In genomic region chr7:155543011-155543881, GRCh38 we compare ENCODE assay signal across 2 cellular contexts.
TF ChIP-seq lines count a peak whose summit lies in the region.

No MANE protein-coding gene starts in this region.

TF ChIP-seq in IMR-90, 13 proteins besides CTCF, POLR2A, EP300 and RAD21:
- TF ChIP-seq FOS (IDR thresholded peaks at IDR 0.05; ENCODE audit: low read depth, low read length) (no peak), CEBPB (IDR thresholded peaks at IDR 0.05; ENCODE audit: low read depth, low read length) (no peak), RCOR1 (IDR thresholded peaks at IDR 0.05; ENCODE audit: insufficient replicate concordance, low read length) (no peak), BHLHE40 (IDR thresholded peaks at IDR 0.05; ENCODE audit: low read depth, low read length) (no peak), SMC3 (IDR thresholded peaks at IDR 0.05; ENCODE audit: low read depth, low read length) (no peak), USF2 (IDR thresholded peaks at IDR 0.05; ENCODE audit: low read depth, low read length) (no peak), MAZ (IDR thresholded peaks at IDR 0.05; ENCODE audit: borderline replicate concordance, low read depth, low read length) (no peak), CHD1 (IDR thresholded peaks at IDR 0.05; ENCODE audit: low read depth, low read length) (no peak), MXI1 (IDR thresholded peaks at IDR 0.05; ENCODE audit: borderline replicate concordance, low read depth, low read length) (no peak), MAFK (IDR thresholded peaks at IDR 0.05; ENCODE audit: low read depth, low read length) (no peak), NFE2L2 (IDR thresholded peaks at IDR 0.05; ENCODE audit: low read depth, low read length) (no peak), RFX5 (IDR thresholded peaks at IDR 0.05; ENCODE audit: low read depth, low read length) (no peak)
- TF ChIP-seq, protein P1, sequence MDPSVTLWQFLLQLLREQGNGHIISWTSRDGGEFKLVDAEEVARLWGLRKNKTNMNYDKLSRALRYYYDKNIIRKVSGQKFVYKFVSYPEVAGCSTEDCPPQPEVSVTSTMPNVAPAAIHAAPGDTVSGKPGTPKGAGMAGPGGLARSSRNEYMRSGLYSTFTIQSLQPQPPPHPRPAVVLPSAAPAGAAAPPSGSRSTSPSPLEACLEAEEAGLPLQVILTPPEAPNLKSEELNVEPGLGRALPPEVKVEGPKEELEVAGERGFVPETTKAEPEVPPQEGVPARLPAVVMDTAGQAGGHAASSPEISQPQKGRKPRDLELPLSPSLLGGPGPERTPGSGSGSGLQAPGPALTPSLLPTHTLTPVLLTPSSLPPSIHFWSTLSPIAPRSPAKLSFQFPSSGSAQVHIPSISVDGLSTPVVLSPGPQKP (IDR thresholded peaks at IDR 0.05; ENCODE audit: borderline replicate concordance, low read depth, low read length) = no peak

TF ChIP-seq in GM12878, 131 proteins besides CTCF, POLR2A, EP300 and RAD21:
- no peak for TF ChIP-seq RELB (IDR thresholded peaks at IDR 0.05; ENCODE audit: low read depth)
- no peak for TF ChIP-seq MXI1 (IDR thresholded peaks at IDR 0.05; ENCODE audit: low read depth, low read length)
- no peak for TF ChIP-seq BRCA1 (IDR thresholded peaks at IDR 0.05; ENCODE audit: low read depth, low read length)
- TF ChIP-seq, protein P2, sequence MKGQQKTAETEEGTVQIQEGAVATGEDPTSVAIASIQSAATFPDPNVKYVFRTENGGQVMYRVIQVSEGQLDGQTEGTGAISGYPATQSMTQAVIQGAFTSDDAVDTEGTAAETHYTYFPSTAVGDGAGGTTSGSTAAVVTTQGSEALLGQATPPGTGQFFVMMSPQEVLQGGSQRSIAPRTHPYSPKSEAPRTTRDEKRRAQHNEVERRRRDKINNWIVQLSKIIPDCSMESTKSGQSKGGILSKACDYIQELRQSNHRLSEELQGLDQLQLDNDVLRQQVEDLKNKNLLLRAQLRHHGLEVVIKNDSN (IDR thresholded peaks at IDR 0.05; ENCODE audit: borderline replicate concordance, extremely low read length, insufficient read depth, low read depth, low read length) = no peak
- TF ChIP-seq, protein P3, sequence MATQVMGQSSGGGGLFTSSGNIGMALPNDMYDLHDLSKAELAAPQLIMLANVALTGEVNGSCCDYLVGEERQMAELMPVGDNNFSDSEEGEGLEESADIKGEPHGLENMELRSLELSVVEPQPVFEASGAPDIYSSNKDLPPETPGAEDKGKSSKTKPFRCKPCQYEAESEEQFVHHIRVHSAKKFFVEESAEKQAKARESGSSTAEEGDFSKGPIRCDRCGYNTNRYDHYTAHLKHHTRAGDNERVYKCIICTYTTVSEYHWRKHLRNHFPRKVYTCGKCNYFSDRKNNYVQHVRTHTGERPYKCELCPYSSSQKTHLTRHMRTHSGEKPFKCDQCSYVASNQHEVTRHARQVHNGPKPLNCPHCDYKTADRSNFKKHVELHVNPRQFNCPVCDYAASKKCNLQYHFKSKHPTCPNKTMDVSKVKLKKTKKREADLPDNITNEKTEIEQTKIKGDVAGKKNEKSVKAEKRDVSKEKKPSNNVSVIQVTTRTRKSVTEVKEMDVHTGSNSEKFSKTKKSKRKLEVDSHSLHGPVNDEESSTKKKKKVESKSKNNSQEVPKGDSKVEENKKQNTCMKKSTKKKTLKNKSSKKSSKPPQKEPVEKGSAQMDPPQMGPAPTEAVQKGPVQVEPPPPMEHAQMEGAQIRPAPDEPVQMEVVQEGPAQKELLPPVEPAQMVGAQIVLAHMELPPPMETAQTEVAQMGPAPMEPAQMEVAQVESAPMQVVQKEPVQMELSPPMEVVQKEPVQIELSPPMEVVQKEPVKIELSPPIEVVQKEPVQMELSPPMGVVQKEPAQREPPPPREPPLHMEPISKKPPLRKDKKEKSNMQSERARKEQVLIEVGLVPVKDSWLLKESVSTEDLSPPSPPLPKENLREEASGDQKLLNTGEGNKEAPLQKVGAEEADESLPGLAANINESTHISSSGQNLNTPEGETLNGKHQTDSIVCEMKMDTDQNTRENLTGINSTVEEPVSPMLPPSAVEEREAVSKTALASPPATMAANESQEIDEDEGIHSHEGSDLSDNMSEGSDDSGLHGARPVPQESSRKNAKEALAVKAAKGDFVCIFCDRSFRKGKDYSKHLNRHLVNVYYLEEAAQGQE (IDR thresholded peaks at IDR 0.05; ENCODE audit: low read depth, low read length) = no peak
- TF ChIP-seq IRF5 (IDR thresholded peaks at IDR 0.05; ENCODE audit: borderline replicate concordance) = no peak
- TF ChIP-seq, protein P4, sequence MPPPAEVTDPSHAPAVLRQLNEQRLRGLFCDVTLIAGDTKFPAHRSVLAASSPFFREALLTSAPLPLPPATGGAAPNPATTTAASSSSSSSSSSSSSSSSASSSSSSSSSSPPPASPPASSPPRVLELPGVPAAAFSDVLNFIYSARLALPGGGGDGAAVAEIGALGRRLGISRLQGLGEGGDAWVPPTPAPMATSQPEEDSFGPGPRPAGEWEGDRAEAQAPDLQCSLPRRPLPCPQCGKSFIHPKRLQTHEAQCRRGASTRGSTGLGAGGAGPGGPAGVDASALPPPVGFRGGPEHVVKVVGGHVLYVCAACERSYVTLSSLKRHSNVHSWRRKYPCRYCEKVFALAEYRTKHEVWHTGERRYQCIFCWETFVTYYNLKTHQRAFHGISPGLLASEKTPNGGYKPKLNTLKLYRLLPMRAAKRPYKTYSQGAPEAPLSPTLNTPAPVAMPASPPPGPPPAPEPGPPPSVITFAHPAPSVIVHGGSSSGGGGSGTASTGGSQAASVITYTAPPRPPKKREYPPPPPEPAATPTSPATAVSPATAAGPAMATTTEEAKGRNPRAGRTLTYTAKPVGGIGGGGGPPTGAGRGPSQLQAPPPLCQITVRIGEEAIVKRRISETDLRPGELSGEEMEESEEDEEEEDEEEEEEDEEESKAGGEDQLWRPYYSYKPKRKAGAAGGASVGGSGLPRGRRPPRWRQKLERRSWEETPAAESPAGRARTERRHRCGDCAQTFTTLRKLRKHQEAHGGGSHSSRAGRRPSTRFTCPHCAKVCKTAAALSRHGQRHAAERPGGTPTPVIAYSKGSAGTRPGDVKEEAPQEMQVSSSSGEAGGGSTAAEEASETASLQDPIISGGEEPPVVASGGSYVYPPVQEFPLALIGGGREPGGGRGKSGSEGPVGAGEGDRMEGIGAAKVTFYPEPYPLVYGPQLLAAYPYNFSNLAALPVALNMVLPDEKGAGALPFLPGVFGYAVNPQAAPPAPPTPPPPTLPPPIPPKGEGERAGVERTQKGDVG (CRISPR knock-in tag; IDR thresholded peaks at IDR 0.05) = no peak
- no peak for TF ChIP-seq PKNOX1 (IDR thresholded peaks at IDR 0.05)
- no peak for TF ChIP-seq ZNF217 (IDR thresholded peaks at IDR 0.05)
